In genomic region chr17:50297407-50297865, GRCh38 we compare ENCODE assay signal across 1 cellular context.
TF ChIP-seq lines count a peak whose summit lies in the region.

No MANE protein-coding gene starts in this region.

TF ChIP-seq in endothelial cell of umbilical vein, 7 proteins besides CTCF, POLR2A, EP300 and RAD21:
- TF ChIP-seq MAX (IDR thresholded peaks at IDR 0.05; ENCODE audit: insufficient read depth, insufficient read length) (no peak), GATA2 (IDR thresholded peaks at IDR 0.05; ENCODE audit: insufficient read depth, insufficient read length, low read depth, low read length) (no peak), EZH2 (IDR thresholded peaks at IDR 0.05; ENCODE audit: borderline replicate concordance, low read depth, low read length, severe bottlenecking) (no peak), FOS (IDR thresholded peaks at IDR 0.05; ENCODE audit: borderline replicate concordance, insufficient read depth, low read length) (no peak), JUN (IDR thresholded peaks at IDR 0.05; ENCODE audit: borderline replicate concordance, insufficient read depth, insufficient read length, low read depth) (no peak), POLR2AphosphoS5 (IDR thresholded peaks at IDR 0.05; ENCODE audit: insufficient read depth, low read depth, low read length) (no peak), MYC (IDR thresholded peaks at IDR 0.05; ENCODE audit: low read depth, low read length) (no peak)
